9 cellular contexts compared by ENCODE assay signal in the genomic region with DNA sequence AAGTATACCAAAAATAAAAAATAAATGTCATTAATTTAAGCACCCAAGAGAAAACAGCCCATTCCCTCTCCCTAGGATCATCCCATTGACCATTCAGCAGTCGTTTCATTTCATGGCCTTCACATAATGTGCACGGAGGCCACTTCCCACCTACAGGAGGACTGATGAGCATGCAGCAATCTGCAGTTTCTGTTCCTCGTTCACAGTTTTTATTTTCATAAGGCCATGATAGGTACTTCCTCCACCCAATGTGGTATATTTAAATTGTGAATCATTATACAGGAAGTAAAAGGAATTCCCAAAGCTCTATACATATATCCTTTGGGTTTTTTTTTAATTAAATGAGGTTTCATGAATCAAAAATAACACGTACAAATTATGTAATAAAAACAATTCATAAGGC. TPM values are rescaled to one million over a fixed set of nuclear protein-coding genes. Genes with fewer than 3 reads are reported as not detected.
DNase-seq lines count a peak whose midpoint lies in the region; ATAC-seq and TF ChIP-seq lines count a peak whose summit lies in the region.
"Had no signal": no experiment of that assay in that cellular context is flagged by ENCODE, and none has a peak within 500 bp of the region (broad histone marks: within the 10 kb centered on the region; RNA-seq: fewer than 3 reads in every experiment).

No MANE protein-coding gene starts in this region.

- peak overlapping the region; percentile 67 for H3K4me2 ChIP-seq in osteoblast (ENCODE audit: insufficient read depth, low read length)
- H3K4me2 ChIP-seq: KMS-11 had no signal

- ATAC-seq in GM21825 (IDR thresholded peaks at IDR 0.05; ENCODE audit: unreplicated experiment): peak; percentile 99

- H4K20me1 ChIP-seq in osteoblast (ENCODE audit: insufficient read depth, low read length): no peaks in the 10 kb centered on the region

- DNase-seq in GM10266 (ENCODE audit: extremely low spot score) (peak; percentile 37), Kasumi-1 (lab: John Stamatoyannopoulos, UW) (peak; percentile 29 to 41), dermis blood vessel endothelial cell (peak; percentile 76), osteoblast (ENCODE audit: insufficient read length, low spot score, missing footprints) (no peak), cortex of kidney (lab: John Stamatoyannopoulos, UW) (no peak), NCI-H510A treated with DMSO at 0.1 percent for 48 hours (lab: John Stamatoyannopoulos, UW) (no peak)
- DNase-seq in stimulated activated CD4-positive, alpha-beta T cell treated with anti-CD3 and anti-CD28 coated beads, Interleukin-12 subunit alpha, Interleukin-12 subunit beta, amount 100 ng/mL, for 4 hours: no peak

- H3K4me1 ChIP-seq in osteoblast (ENCODE audit: insufficient read depth, low read length): peaks cover 17% of the 10 kb centered on the region

- TF ChIP-seq CTCF in GM10266 (IDR thresholded peaks at IDR 0.05; ENCODE audit: control insufficient read depth, insufficient read depth, low read depth, missing control alignments) (peak; percentile 21), osteoblast (IDR thresholded peaks at IDR 0.05; ENCODE audit: extremely low read depth, low read depth, low read length) (peak; percentile 45)

- peaks cover 38% of the 10 kb centered on the region for H3K27me3 ChIP-seq in osteoblast (ENCODE audit: insufficient read depth, low read length)

- no peaks in the 10 kb centered on the region for H3K36me3 ChIP-seq in osteoblast (ENCODE audit: insufficient read depth, low read length)

- no peak overlapping the region for H2AFZ ChIP-seq in osteoblast (ENCODE audit: low read length)

- H3K27ac ChIP-seq in osteoblast (ENCODE audit: low read depth, low read length): peak overlapping the region; percentile 54
- H3K27ac ChIP-seq: KMS-11 had no signal

- H3K9me3 ChIP-seq in osteoblast (ENCODE audit: low read depth, low read length): no peaks in the 10 kb centered on the region

- H3K4me3 ChIP-seq in osteoblast (ENCODE audit: insufficient read depth, low read length): no peak overlapping the region

- H3K79me2 ChIP-seq in osteoblast (ENCODE audit: insufficient read depth, low read length): no peaks in the 10 kb centered on the region

RNA-seq across cellular contexts. Expression of a gene that starts 27.7 kb away (rescaled TPM):
- total RNA-seq in dermis blood vessel endothelial cell (2.9 and 3.0 TPM in 2 replicates), osteoblast (2.9 and 7.1 TPM in 2 replicates)

Comparison
In these comparisons a context has a peak if more than half of its experiments do, and no peak if none do; other contexts are left out.
1. DNase-seq: peak in GM10266 (single experiment), Kasumi-1 (2 of 2) and dermis blood vessel endothelial cell (single experiment); none in osteoblast (single experiment), cortex of kidney (single experiment), NCI-H510A treated with DMSO at 0.1 percent for 48 hours (single experiment) and stimulated activated CD4-positive, alpha-beta T cell treated with anti-CD3 and anti-CD28 coated beads, Interleukin-12 subunit alpha, Interleukin-12 subunit beta, amount 100 ng/mL, for 4 hours (single experiment).